In genomic region chr12:129826273-129826672, GRCh38 we compare ENCODE assay signal across 22 cellular contexts.
"Had no signal": no experiment of that assay in that cellular context is flagged by ENCODE, and none has a peak within 500 bp of the region (broad histone marks: within the 10 kb centered on the region; RNA-seq: fewer than 3 reads in every experiment).

No MANE protein-coding gene starts in this region.

- H3K4me3 Mint-ChIP-seq: naive thymus-derived CD8-positive, alpha-beta T cell; nephron progenitor cell; stimulated activated effector memory CD8-positive, alpha-beta T cell treated with anti-CD3 and anti-CD28 coated beads, Interleukin-12 subunit alpha, Interleukin-12 subunit beta, amount 100 ng/mL, for 72 hours had no signal

- H3K27ac ChIP-seq: coronary artery, esophagus squamous epithelium, left lung, prostate gland, sigmoid colon, stomach, thyroid gland, vagina had no signal

- H3K36me3 ChIP-seq: esophagus squamous epithelium, left lung, prostate gland, sigmoid colon, stomach, thyroid gland, vagina had no signal

- H3K4me1 ChIP-seq: esophagus squamous epithelium, left lung, prostate gland, sigmoid colon, stomach, thyroid gland, vagina had no signal

- DNase-seq: dermis blood vessel endothelial cell; effector memory CD4-positive, alpha-beta T cell; erythroblast; esophagus squamous epithelium; foreskin melanocyte; glutamatergic neuron; left cardiac atrium; left lung; naive thymus-derived CD8-positive, alpha-beta T cell; nephron progenitor cell; right cardiac atrium; sigmoid colon; stimulated activated CD4-positive, alpha-beta T cell treated with anti-CD3 and anti-CD28 coated beads, Interleukin-2, amount 100 ng/mL, for 24 hours; stimulated activated CD4-positive, alpha-beta T cell treated with anti-CD3 and anti-CD28 coated beads, Interleukin-4, amount 100 ng/mL, for 24 hours; stimulated activated naive CD4-positive, alpha-beta T cell treated with Interleukin-2 at 50 U/mL for 16 hours; stomach; thyroid gland; trophoblast cell had no signal

- H3K9me3 ChIP-seq: prostate gland, thyroid gland, vagina had no signal

- H3K4me1 Mint-ChIP-seq: naive thymus-derived CD8-positive, alpha-beta T cell; stimulated activated effector memory CD8-positive, alpha-beta T cell treated with anti-CD3 and anti-CD28 coated beads, Interleukin-12 subunit alpha, Interleukin-12 subunit beta, amount 100 ng/mL, for 72 hours had no signal

- H3K27me3 ChIP-seq: esophagus squamous epithelium, left lung, sigmoid colon, thyroid gland, vagina had no signal

- H3K36me3 Mint-ChIP-seq: naive thymus-derived CD8-positive, alpha-beta T cell; stimulated activated effector memory CD8-positive, alpha-beta T cell treated with anti-CD3 and anti-CD28 coated beads, Interleukin-12 subunit alpha, Interleukin-12 subunit beta, amount 100 ng/mL, for 72 hours had no signal

- H3K27ac Mint-ChIP-seq: naive thymus-derived CD8-positive, alpha-beta T cell; nephron progenitor cell; stimulated activated effector memory CD8-positive, alpha-beta T cell treated with anti-CD3 and anti-CD28 coated beads, Interleukin-12 subunit alpha, Interleukin-12 subunit beta, amount 100 ng/mL, for 72 hours had no signal

- ATAC-seq: left cardiac atrium; left lung; naive thymus-derived CD8-positive, alpha-beta T cell; right cardiac atrium; stimulated activated effector memory CD8-positive, alpha-beta T cell treated with anti-CD3 and anti-CD28 coated beads, Interleukin-12 subunit alpha, Interleukin-12 subunit beta, amount 100 ng/mL, for 72 hours had no signal

- H3K4me3 ChIP-seq: coronary artery, esophagus squamous epithelium, left lung, prostate gland, sigmoid colon, stomach, thyroid gland, vagina had no signal
